ENCODE assay signal across 25 cellular contexts in the genomic region with DNA sequence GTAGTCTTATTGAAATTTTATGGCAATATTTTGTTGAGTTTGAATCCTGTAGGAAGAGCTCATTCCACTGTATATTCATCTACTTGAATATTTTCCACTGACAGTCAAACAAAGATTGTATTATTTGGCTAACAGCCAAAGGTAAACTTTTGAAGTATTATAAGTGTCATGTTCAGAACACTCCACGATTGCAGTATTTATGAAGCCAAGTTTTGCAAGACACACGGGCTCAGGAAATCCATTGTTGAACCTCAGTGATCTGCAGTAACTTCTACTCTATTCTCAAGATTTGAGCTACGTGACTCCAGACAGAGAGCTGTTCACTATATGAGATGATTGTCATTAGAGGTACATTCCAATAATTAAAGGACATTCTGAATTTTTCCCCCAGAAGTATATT.
"Had no signal": no experiment of that assay in that cellular context is flagged by ENCODE, and none has a peak within 500 bp of the region (broad histone marks: within the 10 kb centered on the region; RNA-seq: fewer than 3 reads in every experiment).

No MANE protein-coding gene starts in this region.

- H3K27ac ChIP-seq: colonic mucosa, esophagus squamous epithelium, gastroesophageal sphincter, transverse colon, uterus had no signal

- H3K4me1 ChIP-seq: colonic mucosa, esophagus squamous epithelium, gastroesophageal sphincter, transverse colon, uterus had no signal

- ATAC-seq: activated CD4-positive, alpha-beta T cell treated with anti-CD3 and anti-CD28 coated beads for 36 hours; activated T-cell treated with anti-CD3 and anti-CD28 coated beads, Interleukin-2, amount 50 U/mL, for 72 hours; gastroesophageal sphincter; sciatic nerve; stimulated activated naive B cell treated with anti-CD40 and anti-IgM and Interleukin-4, amounts not matched to agents 10 μg/mL and 1 μg/mL and 100 μg/mL, for 72 hours had no signal

- H3K27me3 Mint-ChIP-seq: activated B cell treated with CpG ODN at 0.5 μM for 24 hours; activated CD4-positive, alpha-beta T cell treated with anti-CD3 and anti-CD28 coated beads for 36 hours; activated naive CD4-positive, alpha-beta T cell treated with anti-CD3 and anti-CD28 coated beads, Interleukin-2, amount 10 ng/mL, durations not matched to agents 7 days and 5 days; central memory CD8-positive, alpha-beta T cell; memory B cell; stimulated activated naive B cell treated with anti-CD40 and anti-IgM and Interleukin-4, amounts not matched to agents 10 μg/mL and 1 μg/mL and 100 μg/mL, for 72 hours had no signal

- H3K4me3 ChIP-seq: colonic mucosa, esophagus squamous epithelium, gastroesophageal sphincter, transverse colon, uterus had no signal

- H3K27me3 ChIP-seq: colonic mucosa, esophagus squamous epithelium, gastroesophageal sphincter, transverse colon, uterus had no signal

- H3K4me3 Mint-ChIP-seq: activated B cell treated with CpG ODN at 0.5 μM for 24 hours; activated CD4-positive, alpha-beta T cell treated with anti-CD3 and anti-CD28 coated beads for 36 hours; activated naive CD4-positive, alpha-beta T cell treated with anti-CD3 and anti-CD28 coated beads, Interleukin-2, amount 10 ng/mL, durations not matched to agents 7 days and 5 days; activated T-cell treated with anti-CD3 and anti-CD28 coated beads, Interleukin-2, amount 50 U/mL, for 72 hours; central memory CD8-positive, alpha-beta T cell; memory B cell; stimulated activated naive B cell treated with anti-CD40 and anti-IgM and Interleukin-4, amounts not matched to agents 10 μg/mL and 1 μg/mL and 100 μg/mL, for 72 hours; T-helper 1 cell treated with Interleukin-12 subunit alpha and Interleukin-12 subunit beta and Interleukin-4 antibody, amounts not matched to agents 30 μg/mL and 1 μg/mL, for 36 hours had no signal

- H3K27ac Mint-ChIP-seq: activated B cell treated with CpG ODN at 0.5 μM for 24 hours; activated CD4-positive, alpha-beta T cell treated with anti-CD3 and anti-CD28 coated beads for 36 hours; activated naive CD4-positive, alpha-beta T cell treated with anti-CD3 and anti-CD28 coated beads, Interleukin-2, amount 10 ng/mL, durations not matched to agents 7 days and 5 days; activated T-cell treated with anti-CD3 and anti-CD28 coated beads, Interleukin-2, amount 50 U/mL, for 72 hours; memory B cell; stimulated activated naive B cell treated with anti-CD40 and anti-IgM and Interleukin-4, amounts not matched to agents 10 μg/mL and 1 μg/mL and 100 μg/mL, for 72 hours; T-helper 1 cell treated with Interleukin-12 subunit alpha and Interleukin-12 subunit beta and Interleukin-4 antibody, amounts not matched to agents 30 μg/mL and 1 μg/mL, for 36 hours had no signal

- FAIRE-seq: islet of Langerhans, small intestine had no signal

- H3K36me3 Mint-ChIP-seq: activated naive CD4-positive, alpha-beta T cell treated with anti-CD3 and anti-CD28 coated beads, Interleukin-2, amount 10 ng/mL, durations not matched to agents 7 days and 5 days; memory B cell; stimulated activated naive B cell treated with anti-CD40 and anti-IgM and Interleukin-4, amounts not matched to agents 10 μg/mL and 1 μg/mL and 100 μg/mL, for 72 hours had no signal

- H3K36me3 ChIP-seq: colonic mucosa, esophagus squamous epithelium, gastroesophageal sphincter, transverse colon, uterus had no signal

- DNase-seq: activated B cell treated with CpG ODN at 0.5 μM for 24 hours; activated CD4-positive, alpha-beta T cell treated with anti-CD3 and anti-CD28 coated beads for 36 hours; activated CD4-positive, alpha-beta T cell treated with anti-CD3 and anti-CD28 coated beads, Interleukin-2, amount 50 U/mL, for 48 hours; activated effector memory CD4-positive, alpha-beta T cell treated with anti-CD3 and anti-CD28 coated beads, Interleukin-2, amount 50 U/mL, for 16 hours; activated naive CD4-positive, alpha-beta T cell treated with anti-CD3 and anti-CD28 coated beads, Interleukin-2, amount 10 ng/mL, durations not matched to agents 7 days and 5 days; activated T-cell treated with anti-CD3 and anti-CD28 coated beads, Interleukin-2, amount 50 U/mL, for 72 hours; amygdala; colonic mucosa; esophagus squamous epithelium; head of caudate nucleus; hypothalamus; nucleus accumbens; posterior cingulate gyrus; small intestine; stimulated activated CD4-positive, alpha-beta T cell treated with anti-CD3 and anti-CD28 coated beads, Interleukin-15, amount 100 ng/mL, for 24 hours; stimulated activated CD8-positive, alpha-beta memory T cell treated with anti-CD3 and anti-CD28 coated beads, Interleukin-4, amount 100 ng/mL, for 48 hours; stimulated activated naive B cell treated with anti-CD40 and anti-IgM and Interleukin-4, amounts not matched to agents 10 μg/mL and 1 μg/mL and 100 μg/mL, for 72 hours; transverse colon; uterus had no signal

- H3K9me3 ChIP-seq: colonic mucosa, esophagus squamous epithelium, gastroesophageal sphincter, transverse colon, uterus had no signal

- H3K4me1 Mint-ChIP-seq: activated B cell treated with CpG ODN at 0.5 μM for 24 hours; activated CD4-positive, alpha-beta T cell treated with anti-CD3 and anti-CD28 coated beads for 36 hours; activated naive CD4-positive, alpha-beta T cell treated with anti-CD3 and anti-CD28 coated beads, Interleukin-2, amount 10 ng/mL, durations not matched to agents 7 days and 5 days; central memory CD8-positive, alpha-beta T cell; memory B cell; stimulated activated naive B cell treated with anti-CD40 and anti-IgM and Interleukin-4, amounts not matched to agents 10 μg/mL and 1 μg/mL and 100 μg/mL, for 72 hours had no signal

- H3K9me3 Mint-ChIP-seq: activated naive CD4-positive, alpha-beta T cell treated with anti-CD3 and anti-CD28 coated beads, Interleukin-2, amount 10 ng/mL, durations not matched to agents 7 days and 5 days had no signal
